ENCODE assay signal across 1 cellular context in genomic region chr11:73203322-73203721, GRCh38.
TF ChIP-seq lines count a peak whose summit lies in the region.

No MANE protein-coding gene starts in this region.

TF ChIP-seq in WTC11, 78 proteins besides CTCF, POLR2A, EP300 and RAD21 (continued from another document):
- TF ChIP-seq ZNF416 (CRISPR knock-in tag; IDR thresholded peaks at IDR 0.05) = no peak
- TF ChIP-seq USF2 (CRISPR knock-in tag; IDR thresholded peaks at IDR 0.05) = no peak
- TF ChIP-seq ZNF281 (CRISPR knock-in tag; IDR thresholded peaks at IDR 0.05) = no peak
- no peak for TF ChIP-seq GTF2I (CRISPR knock-in tag; conservative IDR thresholded peaks at IDR 0.05)
- no peak for TF ChIP-seq GRHL2 (CRISPR knock-in tag; IDR thresholded peaks at IDR 0.05; ENCODE audit: insufficient replicate concordance, severe bottlenecking)
- no peak for TF ChIP-seq GABPB1 (CRISPR knock-in tag; IDR thresholded peaks at IDR 0.05)
- TF ChIP-seq USF1 (CRISPR knock-in tag; IDR thresholded peaks at IDR 0.05) = no peak
- no peak for TF ChIP-seq JAZF1 (CRISPR knock-in tag; IDR thresholded peaks at IDR 0.05)
- no peak for TF ChIP-seq CBFB (CRISPR knock-in tag; IDR thresholded peaks at IDR 0.05; ENCODE audit: low read depth)
- no peak for TF ChIP-seq NR3C1 (CRISPR knock-in tag; conservative IDR thresholded peaks at IDR 0.05; ENCODE audit: low read depth)
- no peak for TF ChIP-seq NFATC4 (CRISPR knock-in tag; IDR thresholded peaks at IDR 0.05)
